ENCODE assay signal across 8 cellular contexts in genomic region chr17:18960803-18961511, GRCh38.
DNase-seq lines count a peak whose midpoint lies in the region; ATAC-seq and TF ChIP-seq lines count a peak whose summit lies in the region.

No MANE protein-coding gene starts in this region.

- TF ChIP-seq CTCF in AG09309 (IDR thresholded peaks at IDR 0.05; ENCODE audit: control insufficient read depth, insufficient read depth, low read depth, low read length, missing control alignments) (peak; percentile 94), HL-60 (IDR thresholded peaks at IDR 0.05; ENCODE audit: insufficient read depth, low read length) (peak; percentile 61), tibial artery (IDR thresholded peaks at IDR 0.05) (peak; percentile 88 to 91)

- H3K9me3 ChIP-seq in tibial artery: no peaks in the 10 kb centered on the region

- H3K36me3 ChIP-seq in tibial artery: no peaks in the 10 kb centered on the region

- ATAC-seq in GM18873 (IDR thresholded peaks at IDR 0.05; ENCODE audit: low FRiP score, unreplicated experiment): peak; percentile 49

- H3K4me3 ChIP-seq in AG09309 (ENCODE audit: control insufficient read depth, low read depth, low read length): no peak overlapping the region
- H3K4me3 ChIP-seq in HL-60 (replicated peaks; ENCODE audit: insufficient read depth, low read length): no peak overlapping the region
- H3K4me3 ChIP-seq in tibial artery: no peak overlapping the region

- H3K27ac ChIP-seq in HL-60 (replicated peaks) (no peak overlapping the region), tibial artery (peak overlapping the region; percentile 27 to 39)

- H3K27me3 ChIP-seq in HL-60 (ENCODE audit: insufficient read depth, poor library complexity, severe bottlenecking) (no peaks in the 10 kb centered on the region), tibial artery (no peaks in the 10 kb centered on the region)

- intact Hi-C loops in tibial artery (cut with DNase I; ENCODE audit: low total_unique reads): no loop called here

- H3K4me1 ChIP-seq in tibial artery: peaks cover 0 to 12% (median 7%) of the 10 kb centered on the region in 4 donors

- no peak for DNase-seq in AG09309 (ENCODE audit: low read depth)
- DNase-seq in HL-60 (ENCODE audit: low read depth in 1 of 2, low spot score in 1 of 2): peak; percentile 17 to 44
- peak; percentile 78 for DNase-seq in RPMI8226
- DNase-seq in activated T-helper 1 cell treated with Interleukin-2 at 50 U/mL for 16 hours (ENCODE audit: low read depth): peak; percentile 61
- peak; percentile 32 for DNase-seq in fibroblast of the conjunctiva (ENCODE audit: low read depth)
- peak in 41 of 56 donors; percentile 4 to 76 (median 28) for DNase-seq in nucleus accumbens (lab: John Stamatoyannopoulos, UW)
- DNase-seq in tibial artery: peak; percentile 62 to 86
